10 cellular contexts compared by ENCODE assay signal in genomic region chr7:139094596-139094995, GRCh38. TPM values are rescaled to one million over a fixed set of nuclear protein-coding genes. Genes with fewer than 3 reads are reported as not detected.
DNase-seq lines count a peak whose midpoint lies in the region; ATAC-seq, FAIRE-seq and TF ChIP-seq lines count a peak whose summit lies in the region.
"Had no signal": no experiment of that assay in that cellular context is flagged by ENCODE, and none has a peak within 500 bp of the region (broad histone marks: within the 10 kb centered on the region; RNA-seq: fewer than 3 reads in every experiment).

No MANE protein-coding gene starts in this region.

- no peak overlapping the region for H3K4me2 ChIP-seq in SK-N-SH

- H3K4me1 ChIP-seq in CD4-positive, alpha-beta memory T cell (ENCODE audit: insufficient read depth, low read length): peaks cover 90% of the 10 kb centered on the region
- H3K4me1 ChIP-seq in mononuclear cell (ENCODE audit: insufficient read depth, low read length) (peaks cover 82% of the 10 kb centered on the region), ascending aorta (no peaks in the 10 kb centered on the region), SK-N-SH (ENCODE audit: control insufficient read depth in 1 of 2, insufficient read depth in 2 of 2, low read depth in 1 of 2, low read length in 1 of 2) (peaks cover 0 to 3% of the 10 kb centered on the region in 2 experiments; a peak in 1 of 4 replicates)
- H3K4me1 ChIP-seq: SJSA1 had no signal

- intact Hi-C loops in CD4-positive, alpha-beta memory T cell (cut with micrococcal nuclease): loop anchor here (1.0 to 10.0 kb wide), 4 partner anchors 8 to 1080 kb away; partner anchors contain the start of genes KDM7A and TRIM24
- intact Hi-C loops in ascending aorta (cut with DNase I): no loop called here

- no peaks in the 10 kb centered on the region for H3K9me2 ChIP-seq in SK-N-SH

- no peak for TF ChIP-seq RAD21 in SK-N-SH (IDR thresholded peaks at IDR 0.05; ENCODE audit: low read length)

- peaks cover 3% of the 10 kb centered on the region for H3K36me3 ChIP-seq in CD4-positive, alpha-beta memory T cell (ENCODE audit: insufficient read depth, low read length)
- H3K36me3 ChIP-seq in ascending aorta: peaks cover 2 to 7% of the 10 kb centered on the region in 2 donors
- H3K36me3 ChIP-seq in SK-N-SH (replicated peaks in 1 of 2; ENCODE audit: control insufficient read depth in 1 of 2, insufficient read depth in 2 of 2, low read length in 1 of 2): no peaks in the 10 kb centered on the region

- no peak overlapping the region for H2AFZ ChIP-seq in SK-N-SH (ENCODE audit: low read depth)

- CTCF ChIA-PET in CD4-positive, alpha-beta memory T cell (lab: Charles Lee; ENCODE audit: partially characterized antibody): interaction anchor here (0.8 to 5.7 kb wide), 17 partner anchors 8 to 208 kb away, joined by 3 to 70 read pairs (median 8); no protein-coding TSS in a partner anchor
- CTCF ChIA-PET in SK-N-SH (lab: Yijun Ruan, JAX): interaction anchor here (0.6 to 2.6 kb wide), 7 partner anchors 7 to 689 kb away, joined by 3 to 18 read pairs (median 3); no protein-coding TSS in a partner anchor

- peaks cover 51 to 71% of the 10 kb centered on the region in 2 donors for H3K36me3 Mint-ChIP-seq in CD4-positive, alpha-beta memory T cell
- peaks cover 16% of the 10 kb centered on the region for H3K36me3 Mint-ChIP-seq in activated naive CD4-positive, alpha-beta T cell treated with anti-CD3 and anti-CD28 coated beads, Interleukin-2, amount 50 U/mL, for 24 hours

- H3K9ac ChIP-seq in SK-N-SH: no peak overlapping the region

- FAIRE-seq in RCC 7860 (lab: Jason Lieb, UNC): no peak

- no peaks in the 10 kb centered on the region for H3K27me3 Mint-ChIP-seq in CD4-positive, alpha-beta memory T cell
- H3K27me3 Mint-ChIP-seq in activated naive CD4-positive, alpha-beta T cell treated with anti-CD3 and anti-CD28 coated beads, Interleukin-2, amount 50 U/mL, for 24 hours: no peaks in the 10 kb centered on the region

- H3K4me1 Mint-ChIP-seq in CD4-positive, alpha-beta memory T cell: peaks cover 60 to 92% (median 76%) of the 10 kb centered on the region in 4 donors
- peaks cover 93% of the 10 kb centered on the region for H3K4me1 Mint-ChIP-seq in activated naive CD4-positive, alpha-beta T cell treated with anti-CD3 and anti-CD28 coated beads, Interleukin-2, amount 50 U/mL, for 24 hours

- H3K4me3 ChIP-seq in CD4-positive, alpha-beta memory T cell (ENCODE audit: low read length in 2 of 2): peak overlapping the region; percentile 34 to 39
- peak overlapping the region; percentile 28 for H3K4me3 ChIP-seq in mononuclear cell (ENCODE audit: low read length)
- no peak overlapping the region for H3K4me3 ChIP-seq in ascending aorta
- no peak overlapping the region for H3K4me3 ChIP-seq in SK-N-SH (ENCODE audit: low read depth in 2 of 2, low read length in 1 of 2)
- H3K4me3 ChIP-seq: right lobe of liver, SJSA1 had no signal

- no peak for TF ChIP-seq CTCF in ascending aorta (IDR thresholded peaks at IDR 0.05)
- TF ChIP-seq CTCF in SK-N-SH (IDR thresholded peaks at IDR 0.05): no peak

- peaks cover 21% of the 10 kb centered on the region; the same call in 1 of the 2 replicates for H3K79me2 ChIP-seq in SK-N-SH (ENCODE audit: insufficient read depth)

- H3F3A ChIP-seq in SK-N-SH (replicated peaks; ENCODE audit: insufficient read depth): no peaks in the 10 kb centered on the region

- POLR2A ChIA-PET in CD4-positive, alpha-beta memory T cell (lab: Charles Lee; ENCODE audit: partially characterized antibody): interaction anchor here (0.9 to 9.2 kb wide), 25 partner anchors 9 to 964 kb away, joined by 3 to 248 read pairs (median 8); partner anchors contain the start of genes LUC7L2, UBN2 and ZC3HAV1
- POLR2A ChIA-PET in SK-N-SH (lab: Yijun Ruan, JAX): no interaction called here

- H3K27me3 ChIP-seq in CD4-positive, alpha-beta memory T cell (ENCODE audit: insufficient read depth, low read length): no peaks in the 10 kb centered on the region
- no peaks in the 10 kb centered on the region for H3K27me3 ChIP-seq in mononuclear cell (ENCODE audit: insufficient read depth, low read length)
- H3K27me3 ChIP-seq in ascending aorta: no peaks in the 10 kb centered on the region
- H3K27me3 ChIP-seq in SK-N-SH (ENCODE audit: insufficient read depth): no peaks in the 10 kb centered on the region
- H3K27me3 ChIP-seq: right lobe of liver, SJSA1 had no signal

- no peaks in the 10 kb centered on the region for H4K20me1 ChIP-seq in SK-N-SH (ENCODE audit: insufficient read depth)

- no peak for TF ChIP-seq EP300 in SK-N-SH (IDR thresholded peaks at IDR 0.05; ENCODE audit: borderline replicate concordance in 1 of 2, low read depth in 1 of 2, low read length in 1 of 2)

- peak overlapping the region; percentile 78 to 93 (median 88) for H3K4me3 Mint-ChIP-seq in CD4-positive, alpha-beta memory T cell
- peak overlapping the region; percentile 84 for H3K4me3 Mint-ChIP-seq in activated naive CD4-positive, alpha-beta T cell treated with anti-CD3 and anti-CD28 coated beads, Interleukin-2, amount 50 U/mL, for 24 hours

- 87% methylated on average over 9 of the region's 9 CpGs for WGBS in SK-N-SH (ENCODE audit: low lambda C conversion rate)

- H3K27ac Mint-ChIP-seq in CD4-positive, alpha-beta memory T cell: peak overlapping the region; percentile 88 to 97 (median 93)
- H3K27ac Mint-ChIP-seq in activated naive CD4-positive, alpha-beta T cell treated with anti-CD3 and anti-CD28 coated beads, Interleukin-2, amount 50 U/mL, for 24 hours: peak overlapping the region; percentile 87

- no peaks in the 10 kb centered on the region for H3K9me3 Mint-ChIP-seq in CD4-positive, alpha-beta memory T cell
- H3K9me3 Mint-ChIP-seq in activated naive CD4-positive, alpha-beta T cell treated with anti-CD3 and anti-CD28 coated beads, Interleukin-2, amount 50 U/mL, for 24 hours: no peaks in the 10 kb centered on the region

- no peaks in the 10 kb centered on the region for H3K9me3 ChIP-seq in CD4-positive, alpha-beta memory T cell (ENCODE audit: control insufficient read depth in 1 of 2, low read length in 2 of 2)
- no peaks in the 10 kb centered on the region for H3K9me3 ChIP-seq in mononuclear cell (ENCODE audit: low read depth, low read length)
- H3K9me3 ChIP-seq in ascending aorta: no peaks in the 10 kb centered on the region
- no peaks in the 10 kb centered on the region for H3K9me3 ChIP-seq in SK-N-SH
- H3K9me3 ChIP-seq: right lobe of liver, SJSA1 had no signal

- peak overlapping the region; percentile 61 for H3K27ac ChIP-seq in CD4-positive, alpha-beta memory T cell (ENCODE audit: low read depth, low read length)
- no peak overlapping the region for H3K27ac ChIP-seq in ascending aorta
- no peak overlapping the region for H3K27ac ChIP-seq in SK-N-SH (ENCODE audit: low read depth in 2 of 2, low read length in 1 of 2)
- H3K27ac ChIP-seq: right lobe of liver, SJSA1 had no signal

- ATAC-seq in HG02870 (IDR thresholded peaks at IDR 0.05; ENCODE audit: unreplicated experiment): peak; percentile 16

- peak in 1 of 5 donors; percentile 72 for DNase-seq in CD4-positive, alpha-beta memory T cell
- DNase-seq in ascending aorta (ENCODE audit: low spot score in 2 of 2) (no peak), SW 1271 (lab: John Stamatoyannopoulos, UW) (no peak), RCC 7860 (ENCODE audit: low spot score) (no peak), SK-N-SH (no peak)
- DNase-seq: right lobe of liver had no signal

TF ChIP-seq in SK-N-SH, 30 proteins besides CTCF, POLR2A, EP300 and RAD21:
- TF ChIP-seq SMC3 (IDR thresholded peaks at IDR 0.05; ENCODE audit: low read depth, low read length) (no peak), TEAD4 (IDR thresholded peaks at IDR 0.05; ENCODE audit: borderline replicate concordance, insufficient read depth) (no peak)
TF ChIP-seq in SK-N-SH: peak in this region for 0.

RNA-seq across cellular contexts. Expression of gene ZC3HAV1, which starts 14.9 kb away (rescaled TPM):
- total RNA-seq in CD4-positive, alpha-beta memory T cell: 100 to 1,000 TPM; 154 to 159 TPM
- 100 to 1,000 TPM; 150 to 169 TPM for polyA plus RNA-seq in CD4-positive, alpha-beta memory T cell
- total RNA-seq in mononuclear cell (122 TPM), ascending aorta (25.0 TPM)
- polyA plus RNA-seq in SK-N-SH (2012; rRNA removed): 11.2 and 12.4 TPM in 2 replicates
- 13.3 and 13.5 TPM in 2 replicates for polyA plus RNA-seq in SK-N-SH (2012; cell fraction: cytosol; rRNA removed)
- polyA plus RNA-seq in SK-N-SH (2012; cell fraction: nucleus; rRNA removed): 7.1 and 12.6 TPM in 2 replicates

RNA-seq across cellular contexts. Expression of gene ZC3HAV1L, which starts 58.8 kb away (rescaled TPM):
- 1 to 10 TPM; 3.8 to 4.6 TPM for total RNA-seq in CD4-positive, alpha-beta memory T cell
- under 1 TPM in 1 of 2 donors, not detected in 1; 0.37 TPM for polyA plus RNA-seq in CD4-positive, alpha-beta memory T cell
- total RNA-seq in mononuclear cell (1.4 TPM), ascending aorta (29.1 TPM)
- 9.7 and 14.5 TPM in 2 replicates for polyA plus RNA-seq in SK-N-SH (2012; rRNA removed)
- 9.1 and 10.8 TPM in 2 replicates for polyA plus RNA-seq in SK-N-SH (2012; cell fraction: cytosol; rRNA removed)
- polyA plus RNA-seq in SK-N-SH (2012; cell fraction: nucleus; rRNA removed): 27.2 TPM in 2 replicates

Comparison
In these comparisons a context has a peak if more than half of its experiments do, and no peak if none do; other contexts are left out.
1. H3K4me3 ChIP-seq: peak in CD4-positive, alpha-beta memory T cell (2 of 2) and mononuclear cell (single experiment); none in ascending aorta (0 of 2) and SK-N-SH (0 of 2).